In genomic region chr4:138114434-138114833, GRCh38 we compare ENCODE assay signal across 11 cellular contexts.
DNase-seq lines count a peak whose midpoint lies in the region; ATAC-seq and TF ChIP-seq lines count a peak whose summit lies in the region.
"Had no signal": no experiment of that assay in that cellular context is flagged by ENCODE, and none has a peak within 500 bp of the region (broad histone marks: within the 10 kb centered on the region; RNA-seq: fewer than 3 reads in every experiment).

No MANE protein-coding gene starts in this region.

- no peak for TF ChIP-seq CTCF in esophagus squamous epithelium (IDR thresholded peaks at IDR 0.05)

- TF ChIP-seq POLR2A in esophagus squamous epithelium (IDR thresholded peaks at IDR 0.05): no peak

- ATAC-seq in GM18858 (IDR thresholded peaks at IDR 0.05; ENCODE audit: unreplicated experiment) (peak; percentile 99), GM21723 (IDR thresholded peaks at IDR 0.05; ENCODE audit: unreplicated experiment) (peak; percentile 100), HG03520 (IDR thresholded peaks at IDR 0.05; ENCODE audit: unreplicated experiment) (peak; percentile 100)
- no peak for ATAC-seq in activated CD4-positive, CD25-positive, alpha-beta regulatory T cell treated with anti-CD3 and anti-CD28 coated beads, Interleukin-2, amount 50 U/mL, for 24 hours

- H3K4me3 ChIP-seq in esophagus squamous epithelium: no peak overlapping the region

- intact Hi-C loops in esophagus squamous epithelium (cut with DNase I): no loop called here

- peaks cover 0 to 38% (median 5%) of the 10 kb centered on the region in 3 donors for H3K4me1 ChIP-seq in esophagus squamous epithelium

- H3K9me3 ChIP-seq in esophagus squamous epithelium: no peaks in the 10 kb centered on the region
- H3K9me3 ChIP-seq: neutrophil had no signal

- H3K36me3 ChIP-seq in esophagus squamous epithelium: no peaks in the 10 kb centered on the region
- H3K36me3 ChIP-seq: neutrophil had no signal

- 0 to 4% methylated on average over 1 of the region's 1 CpG for WGBS in esophagus squamous epithelium, 2 donors

- peak; percentile 60 for DNase-seq in germinal center (ENCODE audit: low spot score)
- DNase-seq in cerebellum (ENCODE audit: low spot score): no peak
- DNase-seq in esophagus squamous epithelium (lab: John Stamatoyannopoulos, UW): no peak
- DNase-seq in hippocampal formation (lab: John Stamatoyannopoulos, UW): no peak
- DNase-seq: erythroblast, NCI-H510A had no signal

- no peaks in the 10 kb centered on the region for H3K27me3 ChIP-seq in esophagus squamous epithelium
- H3K27me3 ChIP-seq: neutrophil had no signal

- no peak overlapping the region for H3K27ac ChIP-seq in esophagus squamous epithelium
- H3K27ac ChIP-seq: neutrophil had no signal

Comparison
In these comparisons a context has a peak if more than half of its experiments do, and no peak if none do; other contexts are left out.
1. ATAC-seq: peak in GM18858 (single experiment), GM21723 (single experiment) and HG03520 (single experiment); none in activated CD4-positive, CD25-positive, alpha-beta regulatory T cell treated with anti-CD3 and anti-CD28 coated beads, Interleukin-2, amount 50 U/mL, for 24 hours (0 of 2).